ENCODE assay signal across 9 cellular contexts in the genomic region with DNA sequence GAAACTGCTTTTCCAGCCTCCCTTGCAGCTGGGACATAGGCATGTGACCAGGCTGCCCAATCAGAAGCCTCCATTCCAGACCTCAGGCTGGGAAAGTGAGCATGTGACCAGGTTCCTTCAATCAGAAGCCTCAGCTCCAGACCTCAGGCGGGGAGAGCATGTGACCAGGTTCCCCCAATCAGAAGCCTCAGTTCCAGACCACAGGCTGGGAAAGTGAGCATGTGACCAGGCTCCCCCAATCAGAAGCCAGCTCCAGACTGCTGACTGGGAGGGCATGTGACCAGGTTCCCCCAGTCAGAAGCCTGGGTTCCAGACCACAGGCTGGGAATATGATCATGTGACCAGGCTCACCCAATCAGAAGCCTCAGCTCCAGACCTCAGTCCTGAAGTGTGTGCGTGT. TPM values are rescaled to one million over a fixed set of nuclear protein-coding genes. Genes with fewer than 3 reads are reported as not detected.
DNase-seq lines count a peak whose midpoint lies in the region; ATAC-seq and TF ChIP-seq lines count a peak whose summit lies in the region.
"Had no signal": no experiment of that assay in that cellular context is flagged by ENCODE, and none has a peak within 500 bp of the region (broad histone marks: within the 10 kb centered on the region; RNA-seq: fewer than 3 reads in every experiment).

No MANE protein-coding gene starts in this region.

- H3K36me3 Mint-ChIP-seq in activated CD4-positive, alpha-beta T cell treated with anti-CD3 and anti-CD28 coated beads, Interleukin-2, amount 10 ng/mL, durations not matched to agents 7 days and 5 days (ENCODE audit: low read depth): peaks cover 10% of the 10 kb centered on the region
- no peaks in the 10 kb centered on the region for H3K36me3 Mint-ChIP-seq in T-cell
- no peaks in the 10 kb centered on the region for H3K36me3 Mint-ChIP-seq in natural killer cell

- H3K9me3 Mint-ChIP-seq in activated CD4-positive, alpha-beta T cell treated with anti-CD3 and anti-CD28 coated beads, Interleukin-2, amount 10 ng/mL, durations not matched to agents 7 days and 5 days: peaks cover 4% of the 10 kb centered on the region
- H3K9me3 Mint-ChIP-seq in T-cell (no peaks in the 10 kb centered on the region), natural killer cell (no peaks in the 10 kb centered on the region)

- POLR2A ChIA-PET in activated CD4-positive, alpha-beta T cell treated with anti-CD3 and anti-CD28 coated beads, Interleukin-2, amount 10 ng/mL, durations not matched to agents 7 days and 5 days (lab: Charles Lee): interaction anchor here (1.3 to 4.3 kb wide), 2 partner anchors 13 to 39 kb away, joined by 5 to 30 read pairs; partner anchors contain the start of gene IL2RB
- POLR2A ChIA-PET in T-cell (lab: Charles Lee): no interaction called here

- CTCF ChIA-PET in activated CD4-positive, alpha-beta T cell treated with anti-CD3 and anti-CD28 coated beads, Interleukin-2, amount 10 ng/mL, durations not matched to agents 7 days and 5 days (lab: Charles Lee): interaction anchor here (1.2 to 5.1 kb wide), 9 partner anchors 12 to 305 kb away, joined by 3 to 63 read pairs (median 4); partner anchors contain the start of gene IL2RB
- CTCF ChIA-PET in T-cell (lab: Charles Lee): interaction anchor here (0.6 to 2.8 kb wide), 7 partner anchors 9 to 263 kb away, joined by 3 to 20 read pairs (median 4); partner anchors contain the start of gene IL2RB (in 1 of the 2)

- intact Hi-C loops in natural killer cell (cut with micrococcal nuclease): loop anchor here (5.0 to 10.0 kb wide), 2 partner anchors 81 to 323 kb away; partner anchors contain the start of genes MFNG and RAC2

- no peak for TF ChIP-seq CTCF in natural killer cell (IDR thresholded peaks at IDR 0.05)

- no peaks in the 10 kb centered on the region for H3K27me3 Mint-ChIP-seq in activated CD4-positive, alpha-beta T cell treated with anti-CD3 and anti-CD28 coated beads, Interleukin-2, amount 10 ng/mL, durations not matched to agents 7 days and 5 days
- H3K27me3 Mint-ChIP-seq in T-cell (no peaks in the 10 kb centered on the region), natural killer cell (ENCODE audit: low read depth in 2 of 2) (no peaks in the 10 kb centered on the region)

- DNase-seq in activated CD4-positive, alpha-beta T cell treated with anti-CD3 and anti-CD28 coated beads, Interleukin-2, amount 10 ng/mL, durations not matched to agents 7 days and 5 days: peak; percentile 38
- DNase-seq in activated CD4-positive, alpha-beta T cell treated with anti-CD3 and anti-CD28 coated beads, Interleukin-2, amount 50 U/mL, for 1 hour: no peak
- DNase-seq in T-cell (peak in 2 of 34 experiments; percentile 21 to 25), natural killer cell (no peak), NCI-H128 (lab: John Stamatoyannopoulos, UW; ENCODE audit: unreplicated experiment) (no peak)
- DNase-seq: GOT3 had no signal

- peak overlapping the region; percentile 93 for H3K27ac Mint-ChIP-seq in activated CD4-positive, alpha-beta T cell treated with anti-CD3 and anti-CD28 coated beads, Interleukin-2, amount 10 ng/mL, durations not matched to agents 7 days and 5 days
- H3K27ac Mint-ChIP-seq in T-cell: peak overlapping the region; percentile 34 to 87
- H3K27ac Mint-ChIP-seq in natural killer cell: peak overlapping the region; percentile 94 to 97

- no peak overlapping the region for H3K4me3 Mint-ChIP-seq in activated CD4-positive, alpha-beta T cell treated with anti-CD3 and anti-CD28 coated beads, Interleukin-2, amount 10 ng/mL, durations not matched to agents 7 days and 5 days
- H3K4me3 Mint-ChIP-seq in T-cell: peak overlapping the region in 1 of 3 donors; percentile 70
- H3K4me3 Mint-ChIP-seq in natural killer cell: peak overlapping the region; percentile 66

- peaks cover 84% of the 10 kb centered on the region for H3K4me1 Mint-ChIP-seq in activated CD4-positive, alpha-beta T cell treated with anti-CD3 and anti-CD28 coated beads, Interleukin-2, amount 10 ng/mL, durations not matched to agents 7 days and 5 days
- H3K4me1 Mint-ChIP-seq in T-cell (peaks cover 54 to 82% (median 60%) of the 10 kb centered on the region in 3 donors), natural killer cell (peaks cover 87 to 96% of the 10 kb centered on the region in 2 donors)

- ATAC-seq in T-cell (replicated peaks in 1 of 4): no peak
- ATAC-seq in natural killer cell: no peak
- ATAC-seq in HG03097 (IDR thresholded peaks at IDR 0.05; ENCODE audit: low FRiP score, unreplicated experiment): no peak

RNA-seq across cellular contexts. Expression of gene IL2RB, which starts 11.7 kb away (rescaled TPM):
- 100 to 1,000 TPM; 100 to 115 TPM for total RNA-seq in activated CD4-positive, alpha-beta T cell treated with anti-CD3 and anti-CD28 coated beads, Interleukin-2, amount 10 ng/mL, durations not matched to agents 7 days and 5 days
- 100 to 1,000 TPM in 2 of 5 donors, 10 to 100 TPM in 3; 53.6 to 118 (median 98.1) TPM for total RNA-seq in T-cell
- total RNA-seq in natural killer cell: 1,000 to 10,000 TPM in 2 of 3 donors, 100 to 1,000 TPM in 1; 905 to 1,386 (median 1,021) TPM
- total RNA-seq: myocyte had no signal

RNA-seq across cellular contexts. Expression of gene C1QTNF6, which starts 26.6 kb away (rescaled TPM):
- total RNA-seq in activated CD4-positive, alpha-beta T cell treated with anti-CD3 and anti-CD28 coated beads, Interleukin-2, amount 10 ng/mL, durations not matched to agents 7 days and 5 days: 1 to 10 TPM; 7.6 to 8.3 TPM
- total RNA-seq in T-cell (10 to 100 TPM in 4 of 5 donors, 1 to 10 TPM in 1; 9.0 to 26.4 (median 22.0) TPM), natural killer cell (10 to 100 TPM in 1 of 3 donors, 1 to 10 TPM in 2; 6.0 to 10.3 (median 6.7) TPM)

RNA-seq across cellular contexts. Expression of gene SSTR3, which starts 50.8 kb away (rescaled TPM):
- total RNA-seq in activated CD4-positive, alpha-beta T cell treated with anti-CD3 and anti-CD28 coated beads, Interleukin-2, amount 10 ng/mL, durations not matched to agents 7 days and 5 days: 10 to 100 TPM; 10.1 to 10.2 TPM
- total RNA-seq in T-cell: 1 to 10 TPM; 4.6 to 8.7 (median 5.3) TPM
- total RNA-seq in natural killer cell: under 1 TPM; 0.20 to 0.64 (median 0.23) TPM
- total RNA-seq: glomerular endothelial cell, myocyte had no signal

RNA-seq across cellular contexts. Expression of gene TMPRSS6, which starts 51.9 kb away (rescaled TPM):
- total RNA-seq in activated CD4-positive, alpha-beta T cell treated with anti-CD3 and anti-CD28 coated beads, Interleukin-2, amount 10 ng/mL, durations not matched to agents 7 days and 5 days: under 1 TPM; 0.50 to 0.73 TPM
- total RNA-seq in T-cell (1 to 10 TPM in 3 of 5 donors, under 1 TPM in 2; 0.40 to 1.3 (median 1.1) TPM), natural killer cell (1 to 10 TPM; 1.1 to 4.7 (median 3.4) TPM)
- total RNA-seq: glomerular endothelial cell, myocyte had no signal

Comparison
In these comparisons a context has a peak if more than half of its experiments do, and no peak if none do; other contexts are left out.
1. RNA of gene IL2RB, which starts 11.7 kb away (total RNA-seq): 905 to 1,386 TPM in natural killer cell; 100 to 115 TPM in activated CD4-positive, alpha-beta T cell treated with anti-CD3 and anti-CD28 coated beads, Interleukin-2, amount 10 ng/mL, durations not matched to agents 7 days and 5 days and 53.6 to 118 TPM in T-cell; every median in the first group is over 4 times any median in the second.
2. Peak in every context shown above with its lines, with median percentiles within 50 percentile points of each other: H3K27ac Mint-ChIP-seq.